Comparison of ENCODE assay signal across 28 cellular contexts in the genomic region with DNA sequence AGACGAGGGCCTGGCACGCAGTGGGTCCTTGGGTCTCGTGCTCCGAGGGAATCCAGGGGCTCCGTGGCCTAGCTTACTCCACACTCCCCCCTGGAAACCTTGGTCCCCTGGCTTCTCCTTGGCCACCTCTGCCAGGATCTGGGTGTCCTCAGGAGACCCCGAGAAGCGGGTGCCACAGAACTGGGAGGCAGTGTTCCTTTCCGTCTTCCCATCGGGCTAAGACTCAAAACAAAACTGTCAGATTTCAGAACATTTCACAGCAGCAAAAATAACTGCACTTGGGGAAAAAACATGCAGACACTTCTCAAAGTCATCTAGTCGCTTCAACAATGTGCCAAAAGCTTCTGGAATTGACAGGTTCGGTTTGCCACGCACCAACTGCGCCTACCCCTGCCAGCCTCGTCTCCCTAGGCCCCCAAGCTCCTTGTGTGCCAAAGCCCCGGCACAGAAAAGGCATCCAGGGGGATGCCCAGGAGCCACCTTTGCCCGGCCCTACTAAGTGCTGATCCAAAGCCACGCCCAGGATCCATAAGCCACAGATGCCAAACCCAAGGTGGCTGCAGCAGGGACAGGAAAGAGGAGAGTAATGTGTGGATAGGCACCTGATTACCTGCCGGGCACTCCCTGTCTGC. TPM values are rescaled to one million over a fixed set of nuclear protein-coding genes. Genes with fewer than 3 reads are reported as not detected.
DNase-seq lines count a peak whose midpoint lies in the region; ATAC-seq and TF ChIP-seq lines count a peak whose summit lies in the region.
"Had no signal": no experiment of that assay in that cellular context is flagged by ENCODE, and none has a peak within 500 bp of the region (broad histone marks: within the 10 kb centered on the region; RNA-seq: fewer than 3 reads in every experiment).

No MANE protein-coding gene starts in this region.

- H3K4me1 ChIP-seq in testis: peaks cover 14% of the 10 kb centered on the region
- H3K4me1 ChIP-seq: colonic mucosa had no signal

- no peak overlapping the region for H3K4me3 ChIP-seq in testis
- H3K4me3 ChIP-seq: body of pancreas, colonic mucosa, esophagus squamous epithelium, SK-N-MC had no signal

- H3K27me3 Mint-ChIP-seq in natural killer cell (ENCODE audit: low read depth in 2 of 2): peaks cover 10 to 11% of the 10 kb centered on the region in 2 donors

- no peaks in the 10 kb centered on the region for H3K9me3 Mint-ChIP-seq in natural killer cell
- H3K9me3 Mint-ChIP-seq: activated T-helper 2 cell treated with anti-CD3 and anti-CD28 coated beads, Interferon-gamma antibody, Interleukin-2, Interleukin-4, amounts not matched to agents 10 μg/mL and 5 μg/mL and 100 μg/mL, durations not matched to agents 14 hours and 24 hours and 36 hours; neural crest cell had no signal

- ATAC-seq in natural killer cell (no peak), HG02840 (IDR thresholded peaks at IDR 0.05; ENCODE audit: low FRiP score, unreplicated experiment) (no peak), HG02938 (IDR thresholded peaks at IDR 0.05; ENCODE audit: unreplicated experiment) (no peak)
- ATAC-seq: body of pancreas had no signal

- no peaks in the 10 kb centered on the region for H3K27me3 ChIP-seq in testis
- H3K27me3 ChIP-seq: body of pancreas, colonic mucosa had no signal

- no peaks in the 10 kb centered on the region for H3K36me3 Mint-ChIP-seq in natural killer cell

- no peaks in the 10 kb centered on the region for H3K9me3 ChIP-seq in testis
- H3K9me3 ChIP-seq: body of pancreas, colonic mucosa had no signal

- peaks cover 0 to 4% of the 10 kb centered on the region in 2 donors for H3K4me1 Mint-ChIP-seq in natural killer cell

- intact Hi-C loops in natural killer cell (cut with micrococcal nuclease) (no loop called here), testis (cut with DNase I; ENCODE audit: low total_unique reads) (no loop called here)

- H3K27ac ChIP-seq in caudate nucleus (ENCODE audit: low read depth, low read length): peak overlapping the region; percentile 74
- no peak overlapping the region for H3K27ac ChIP-seq in testis
- H3K27ac ChIP-seq: body of pancreas, colonic mucosa, esophagus squamous epithelium, SK-N-MC, VCaP had no signal

- no peak overlapping the region for H3K4me3 Mint-ChIP-seq in natural killer cell
- H3K4me3 Mint-ChIP-seq: neural crest cell had no signal

- 88 to 92% methylated on average over 18 of the region's 18 CpGs for WGBS in testis, 2 donors

- DNase-seq in activated naive CD4-positive, alpha-beta T cell treated with anti-CD3 and anti-CD28 coated beads, Interleukin-2, amount 50 U/mL, for 16 hours: peak; percentile 4
- no peak for DNase-seq in activated naive CD4-positive, alpha-beta T cell (lab: John Stamatoyannopoulos, UW)
- peak in 17 of 61 donors; percentile 23 to 84 (median 53) for DNase-seq in caudate nucleus (lab: John Stamatoyannopoulos, UW)
- peak; percentile 8 for DNase-seq in natural killer cell
- peak; percentile 10 for DNase-seq in testis
- no peak for DNase-seq in NCI-H2171 (lab: John Stamatoyannopoulos, UW)
- DNase-seq: activated CD4-positive, alpha-beta T cell treated with anti-CD3 and anti-CD28 coated beads, Interleukin-2, amount 50 U/mL, for 48 hours; activated CD8-positive, alpha-beta memory T cell treated with anti-CD3 and anti-CD28 coated beads, Interleukin-2, amount 50 U/mL, for 4 hours; colonic mucosa; esophagus squamous epithelium; GDM1; Kasumi-1; NCI-H1092; NCI-H1930; NCI-H226; RPMI8226; T-helper 2 cell had no signal

- H3K36me3 ChIP-seq in testis (ENCODE audit: low read depth, missing control alignments): no peaks in the 10 kb centered on the region
- H3K36me3 ChIP-seq: colonic mucosa, esophagus squamous epithelium had no signal

- no peak for TF ChIP-seq POLR2A in testis (IDR thresholded peaks at IDR 0.05)

- H3K27ac Mint-ChIP-seq in natural killer cell: no peak overlapping the region
- H3K27ac Mint-ChIP-seq: activated T-helper 2 cell treated with anti-CD3 and anti-CD28 coated beads, Interferon-gamma antibody, Interleukin-2, Interleukin-4, amounts not matched to agents 10 μg/mL and 5 μg/mL and 100 μg/mL, durations not matched to agents 14 hours and 24 hours and 36 hours; progenitor cell of endocrine pancreas had no signal

- TF ChIP-seq CTCF in natural killer cell (IDR thresholded peaks at IDR 0.05) (no peak), testis (IDR thresholded peaks at IDR 0.05) (no peak)

RNA-seq across cellular contexts. Expression of a gene that starts 58.4 kb away (rescaled TPM):
- total RNA-seq in natural killer cell (not detected), testis (1 to 10 TPM; 2.4 to 4.6 TPM)
- polyA plus RNA-seq in testis (ENCODE audit: insufficient read depth, low read depth, low replicate concordance): 2.3 TPM
- total RNA-seq: activated T-helper 2 cell treated with anti-CD3 and anti-CD28 coated beads, Interferon-gamma antibody, Interleukin-2, Interleukin-4, amounts not matched to agents 10 μg/mL and 5 μg/mL and 100 μg/mL, durations not matched to agents 14 hours and 24 hours and 36 hours; lung microvascular endothelial cell had no signal
- polyA plus RNA-seq: BJ, keratinocyte had no signal

Comparison
In these comparisons a context has a peak if more than half of its experiments do, and no peak if none do; other contexts are left out.
1. DNase-seq: peak in activated naive CD4-positive, alpha-beta T cell treated with anti-CD3 and anti-CD28 coated beads, Interleukin-2, amount 50 U/mL, for 16 hours (single experiment), natural killer cell (single experiment) and testis (single experiment); none in activated naive CD4-positive, alpha-beta T cell (0 of 4) and NCI-H2171 (single experiment).